In the genomic region with DNA sequence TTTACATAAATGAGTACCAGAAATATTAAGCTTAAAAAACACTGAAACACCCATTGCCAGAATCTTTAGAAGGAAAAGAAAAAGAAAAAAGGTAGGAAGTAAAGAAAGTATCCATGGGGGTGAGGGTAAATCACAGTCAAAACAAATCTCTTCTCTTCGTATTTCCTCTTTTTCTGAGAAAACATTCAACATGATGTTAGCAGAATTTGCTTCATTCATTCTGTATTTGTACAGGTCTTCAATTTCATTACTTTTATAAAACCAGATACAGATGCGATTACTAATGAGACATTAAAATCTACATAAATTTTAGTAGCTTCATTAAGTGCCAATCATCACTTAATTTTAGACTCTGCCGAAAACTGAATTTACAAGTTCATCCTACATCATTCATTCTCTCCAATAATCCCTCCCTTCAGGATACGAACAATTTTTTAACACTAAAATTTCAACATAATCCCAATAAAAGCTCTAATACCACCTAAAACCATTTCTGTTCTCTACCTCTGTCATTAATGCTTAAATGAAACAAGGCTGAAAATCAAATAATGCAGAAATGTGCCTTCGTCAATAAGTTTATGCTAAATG, we compare ENCODE assay signal across 1 cellular context.
TF ChIP-seq lines count a peak whose summit lies in the region.

No MANE protein-coding gene starts in this region.

TF ChIP-seq in HepG2, 621 proteins besides CTCF, POLR2A, EP300 and RAD21 (continued from another document):
- no peak for TF ChIP-seq POLR2AphosphoS2 (IDR thresholded peaks at IDR 0.05; ENCODE audit: low read depth, low read length)
- TF ChIP-seq ISX (CRISPR knock-in tag; conservative IDR thresholded peaks at IDR 0.05): no peak
- no peak for TF ChIP-seq ATRX (CRISPR knock-in tag; IDR thresholded peaks at IDR 0.05; ENCODE audit: borderline replicate concordance)
- no peak for TF ChIP-seq ZNF850 (CRISPR knock-in tag; conservative IDR thresholded peaks at IDR 0.05)
- no peak for TF ChIP-seq ZNF430 (CRISPR knock-in tag; IDR thresholded peaks at IDR 0.05)
